Comparison of ENCODE assay signal across 18 cellular contexts in the genomic region with DNA sequence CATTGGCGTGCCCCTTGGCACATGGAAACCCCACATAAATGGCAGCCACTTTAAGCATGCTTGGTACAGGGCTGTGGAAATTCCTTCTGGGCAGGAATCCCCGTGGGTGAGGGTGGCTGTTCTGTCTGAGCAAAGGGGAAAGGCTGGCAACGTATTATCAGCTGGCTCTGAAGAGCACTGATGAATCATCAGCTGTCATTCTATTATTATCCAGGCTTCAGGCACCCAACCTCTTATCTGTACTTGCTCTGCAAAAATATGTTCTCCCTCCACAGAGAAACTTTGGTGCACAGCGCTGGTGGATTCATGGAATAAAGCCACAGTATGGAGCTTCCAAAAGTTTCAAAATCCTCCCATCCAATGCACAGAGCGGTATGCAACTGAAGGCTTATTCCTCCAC.
DNase-seq lines count a peak whose midpoint lies in the region; ATAC-seq, FAIRE-seq and TF ChIP-seq lines count a peak whose summit lies in the region.
"Had no signal": no experiment of that assay in that cellular context is flagged by ENCODE, and none has a peak within 500 bp of the region (broad histone marks: within the 10 kb centered on the region; RNA-seq: fewer than 3 reads in every experiment).

No MANE protein-coding gene starts in this region.

- H3K9me3 Mint-ChIP-seq in astrocyte (ENCODE audit: unreplicated experiment): peaks cover 4% of the 10 kb centered on the region
- H3K9me3 Mint-ChIP-seq: IgD-negative memory B cell had no signal

- no peak for TF ChIP-seq POLR2A in heart left ventricle (IDR thresholded peaks at IDR 0.05)

- no peak for FAIRE-seq in astrocyte (lab: Jason Lieb, UNC)
- FAIRE-seq: small intestine had no signal

- no peak overlapping the region for H3K4me3 ChIP-seq in astrocyte (ENCODE audit: insufficient read depth, low read depth, low read length)
- no peak overlapping the region for H3K4me3 ChIP-seq in heart left ventricle
- H3K4me3 ChIP-seq in osteoblast (ENCODE audit: insufficient read depth, low read length): no peak overlapping the region
- H3K4me3 ChIP-seq: thoracic aorta had no signal

- TF ChIP-seq CTCF in astrocyte (IDR thresholded peaks at IDR 0.05; ENCODE audit: insufficient read depth, low read depth, low read length) (no peak), heart left ventricle (IDR thresholded peaks at IDR 0.05) (no peak), osteoblast (IDR thresholded peaks at IDR 0.05; ENCODE audit: extremely low read depth, low read depth, low read length) (no peak)

- H3K27me3 ChIP-seq in astrocyte (ENCODE audit: insufficient read depth, low read length) (no peaks in the 10 kb centered on the region), heart left ventricle (peaks cover 0 to 15% (median 0%) of the 10 kb centered on the region in 9 donors), osteoblast (ENCODE audit: insufficient read depth, low read length) (no peaks in the 10 kb centered on the region)

- H3K79me2 ChIP-seq in astrocyte (ENCODE audit: insufficient read depth, low read length) (no peaks in the 10 kb centered on the region), osteoblast (ENCODE audit: insufficient read depth, low read length) (no peaks in the 10 kb centered on the region)
- H3K79me2 ChIP-seq: parathyroid adenoma had no signal

- peak; percentile 58 for DNase-seq in GM03348 (ENCODE audit: low spot score)
- peak; percentile 53 for DNase-seq in astrocyte (ENCODE audit: low read depth)
- peak in 4 of 5 donors; percentile 54 to 77 (median 66) for DNase-seq in heart left ventricle
- DNase-seq in osteoblast (ENCODE audit: insufficient read length, low spot score, missing footprints): peak; percentile 29
- DNase-seq in NCI-H526 (lab: John Stamatoyannopoulos, UW): no peak
- no peak for DNase-seq in SK-N-DZ (ENCODE audit: low spot score)
- DNase-seq in NCI-H446 (lab: John Stamatoyannopoulos, UW): no peak
- DNase-seq: activated naive CD4-positive, alpha-beta T cell treated with anti-CD3 and anti-CD28 coated beads, Interleukin-2, amount 50 U/mL, for 16 hours; AML-193; Calu3; small intestine had no signal

- ATAC-seq in heart left ventricle (peak; percentile 94 to 98 (median 96)), HG03439 (IDR thresholded peaks at IDR 0.05; ENCODE audit: unreplicated experiment) (no peak)
- ATAC-seq: esophagus mucosa, Panc1 had no signal

- no peak overlapping the region for H2AFZ ChIP-seq in astrocyte (ENCODE audit: low read depth, low read length)
- no peak overlapping the region for H2AFZ ChIP-seq in osteoblast (ENCODE audit: low read length)
- H2AFZ ChIP-seq: parathyroid adenoma had no signal

- H3K36me3 Mint-ChIP-seq in astrocyte (ENCODE audit: low read depth, unreplicated experiment): no peaks in the 10 kb centered on the region

- peaks cover 11% of the 10 kb centered on the region for H3K4me1 Mint-ChIP-seq in astrocyte (ENCODE audit: low read depth, unreplicated experiment)
- H3K4me1 Mint-ChIP-seq: IgD-negative memory B cell had no signal

- H3K4me1 ChIP-seq in astrocyte (ENCODE audit: insufficient read depth, low read length): no peaks in the 10 kb centered on the region
- peaks cover 0 to 26% (median 8%) of the 10 kb centered on the region in 12 donors for H3K4me1 ChIP-seq in heart left ventricle
- no peaks in the 10 kb centered on the region for H3K4me1 ChIP-seq in osteoblast (ENCODE audit: insufficient read depth, low read length)
- H3K4me1 ChIP-seq: parathyroid adenoma had no signal

- H3K36me3 ChIP-seq in astrocyte (ENCODE audit: insufficient read depth, low read length) (no peaks in the 10 kb centered on the region), heart left ventricle (no peaks in the 10 kb centered on the region), osteoblast (ENCODE audit: insufficient read depth, low read length) (no peaks in the 10 kb centered on the region)
- H3K36me3 ChIP-seq: thoracic aorta had no signal

- WGBS in heart left ventricle, 4 donors: 10 to 17% (median 12%) methylated on average over 5 of the region's 5 CpGs

- no peaks in the 10 kb centered on the region for H3K9me3 ChIP-seq in astrocyte (ENCODE audit: insufficient read depth, low read depth, low read length)
- no peaks in the 10 kb centered on the region for H3K9me3 ChIP-seq in heart left ventricle
- H3K9me3 ChIP-seq in osteoblast (ENCODE audit: low read depth, low read length): no peaks in the 10 kb centered on the region
- H3K9me3 ChIP-seq: thoracic aorta had no signal

- no peak overlapping the region for H3K9ac ChIP-seq in astrocyte (ENCODE audit: low read length)
- H3K9ac ChIP-seq: parathyroid adenoma had no signal

- H3K27ac ChIP-seq in astrocyte (ENCODE audit: low read depth, low read length) (no peak overlapping the region), heart left ventricle (peak overlapping the region in 8 of 12 donors; percentile 1 to 76 (median 52)), osteoblast (ENCODE audit: low read depth, low read length) (no peak overlapping the region)
- H3K27ac ChIP-seq: HL-60, parathyroid adenoma, thoracic aorta had no signal

- peaks cover 5% of the 10 kb centered on the region for H3K27me3 Mint-ChIP-seq in astrocyte (ENCODE audit: low read depth, unreplicated experiment)

- intact Hi-C loops in heart left ventricle (cut with DNase I): no loop called here

- H3K4me3 Mint-ChIP-seq in astrocyte (ENCODE audit: unreplicated experiment): no peak overlapping the region
- H3K4me3 Mint-ChIP-seq: IgD-negative memory B cell had no signal

- H3K4me2 ChIP-seq in astrocyte (ENCODE audit: low read length) (no peak overlapping the region), osteoblast (ENCODE audit: insufficient read depth, low read length) (no peak overlapping the region)

- H3K27ac Mint-ChIP-seq in astrocyte (ENCODE audit: unreplicated experiment): no peak overlapping the region
- H3K27ac Mint-ChIP-seq: IgD-negative memory B cell had no signal

- H4K20me1 ChIP-seq in astrocyte (ENCODE audit: insufficient read depth, low read length) (no peaks in the 10 kb centered on the region), osteoblast (ENCODE audit: insufficient read depth, low read length) (no peaks in the 10 kb centered on the region)

Comparison
In these comparisons a context has a peak if more than half of its experiments do, and no peak if none do; other contexts are left out.
1. DNase-seq: peak in GM03348 (single experiment), astrocyte (single experiment), heart left ventricle (4 of 5) and osteoblast (single experiment); none in NCI-H526 (0 of 2), SK-N-DZ (single experiment) and NCI-H446 (0 of 2).
2. H3K27ac ChIP-seq: peak in heart left ventricle (8 of 12); none in astrocyte (single experiment) and osteoblast (single experiment).